ENCODE assay signal across 9 cellular contexts in genomic region chr5:164230341-164230740, GRCh38.
"Had no signal": no experiment of that assay in that cellular context is flagged by ENCODE, and none has a peak within 500 bp of the region (broad histone marks: within the 10 kb centered on the region; RNA-seq: fewer than 3 reads in every experiment).

No MANE protein-coding gene starts in this region.

- H3K4me1 Mint-ChIP-seq: IgD-negative memory B cell had no signal

- H3K27ac ChIP-seq: HL-60, KMS-11 had no signal

- FAIRE-seq: HepG2, HTR-8/SVneo, K562 had no signal

- H3K27ac Mint-ChIP-seq: IgD-negative memory B cell had no signal

- ATAC-seq: HepG2, K562 had no signal

- H3K4me3 Mint-ChIP-seq: IgD-negative memory B cell had no signal

- H3K4me3 ChIP-seq: K562 had no signal

- DNase-seq: IMR-90, KBM-7, KG1 had no signal

- H3K36me3 Mint-ChIP-seq: IgD-negative memory B cell had no signal
